Comparison of ENCODE assay signal across 8 cellular contexts in genomic region chr2:108194409-108195132, GRCh38. TPM values are rescaled to one million over a fixed set of nuclear protein-coding genes. Genes with fewer than 3 reads are reported as not detected.
DNase-seq lines count a peak whose midpoint lies in the region; ATAC-seq and TF ChIP-seq lines count a peak whose summit lies in the region.

No MANE protein-coding gene starts in this region.

- no peaks in the 10 kb centered on the region for H3K9me3 ChIP-seq in body of pancreas

- 42 to 46% methylated on average over 7 of the region's 7 CpGs for WGBS in body of pancreas, 2 donors

- no peaks in the 10 kb centered on the region for H3K9me3 Mint-ChIP-seq in activated CD4-positive, alpha-beta memory T cell treated with anti-CD3 and anti-CD28 coated beads, Interleukin-2, amount 10 ng/mL, durations not matched to agents 7 days and 5 days
- H3K9me3 Mint-ChIP-seq in activated T-helper 1 cell treated with anti-CD3 and anti-CD28 coated beads, Interleukin-12 subunit alpha, Interleukin-12 subunit beta, Interleukin-2, Interleukin-4 antibody, amounts not matched to agents 30 ng/mL and 10 ng/mL and 1 ng/mL, durations not matched to agents 14 hours and 24 hours and 36 hours: no peaks in the 10 kb centered on the region

- H3K4me3 Mint-ChIP-seq in activated CD4-positive, alpha-beta memory T cell treated with anti-CD3 and anti-CD28 coated beads, Interleukin-2, amount 10 ng/mL, durations not matched to agents 7 days and 5 days: no peak overlapping the region
- no peak overlapping the region for H3K4me3 Mint-ChIP-seq in activated T-helper 1 cell treated with anti-CD3 and anti-CD28 coated beads, Interleukin-12 subunit alpha, Interleukin-12 subunit beta, Interleukin-2, Interleukin-4 antibody, amounts not matched to agents 30 ng/mL and 10 ng/mL and 1 ng/mL, durations not matched to agents 14 hours and 24 hours and 36 hours

- H3K36me3 Mint-ChIP-seq in activated CD4-positive, alpha-beta memory T cell treated with anti-CD3 and anti-CD28 coated beads, Interleukin-2, amount 10 ng/mL, durations not matched to agents 7 days and 5 days (ENCODE audit: low read depth): no peaks in the 10 kb centered on the region
- H3K36me3 Mint-ChIP-seq in activated T-helper 1 cell treated with anti-CD3 and anti-CD28 coated beads, Interleukin-12 subunit alpha, Interleukin-12 subunit beta, Interleukin-2, Interleukin-4 antibody, amounts not matched to agents 30 ng/mL and 10 ng/mL and 1 ng/mL, durations not matched to agents 14 hours and 24 hours and 36 hours (ENCODE audit: low read depth): no peaks in the 10 kb centered on the region

- no peaks in the 10 kb centered on the region for H3K4me1 Mint-ChIP-seq in activated CD4-positive, alpha-beta memory T cell treated with anti-CD3 and anti-CD28 coated beads, Interleukin-2, amount 10 ng/mL, durations not matched to agents 7 days and 5 days
- H3K4me1 Mint-ChIP-seq in activated T-helper 1 cell treated with anti-CD3 and anti-CD28 coated beads, Interleukin-12 subunit alpha, Interleukin-12 subunit beta, Interleukin-2, Interleukin-4 antibody, amounts not matched to agents 30 ng/mL and 10 ng/mL and 1 ng/mL, durations not matched to agents 14 hours and 24 hours and 36 hours (ENCODE audit: low read depth): no peaks in the 10 kb centered on the region

- TF ChIP-seq POLR2A in body of pancreas (IDR thresholded peaks at IDR 0.05): no peak

- H3K27me3 ChIP-seq in body of pancreas: no peaks in the 10 kb centered on the region

- H3K27me3 Mint-ChIP-seq in activated CD4-positive, alpha-beta memory T cell treated with anti-CD3 and anti-CD28 coated beads, Interleukin-2, amount 10 ng/mL, durations not matched to agents 7 days and 5 days: no peaks in the 10 kb centered on the region
- no peaks in the 10 kb centered on the region for H3K27me3 Mint-ChIP-seq in activated T-helper 1 cell treated with anti-CD3 and anti-CD28 coated beads, Interleukin-12 subunit alpha, Interleukin-12 subunit beta, Interleukin-2, Interleukin-4 antibody, amounts not matched to agents 30 ng/mL and 10 ng/mL and 1 ng/mL, durations not matched to agents 14 hours and 24 hours and 36 hours (ENCODE audit: insufficient read depth)

- H3K36me3 ChIP-seq in body of pancreas (replicated peaks in 1 of 2; ENCODE audit: insufficient read depth in 1 of 2, low read depth in 2 of 2): no peaks in the 10 kb centered on the region

- peak; percentile 2 to 54 (median 39) for TF ChIP-seq CTCF in body of pancreas (IDR thresholded peaks at IDR 0.05)

- intact Hi-C loops in body of pancreas (cut with DNase I): no loop called here
- intact Hi-C loops in activated T-helper 1 cell treated with anti-CD3 and anti-CD28 coated beads, Interleukin-12 subunit alpha, Interleukin-12 subunit beta, Interleukin-2, Interleukin-4 antibody, amounts not matched to agents 30 ng/mL and 10 ng/mL and 1 ng/mL, durations not matched to agents 14 hours and 24 hours and 36 hours (cut with micrococcal nuclease): loop anchor here (1.0 kb wide), 1 partner anchor 390 kb away; no protein-coding TSS in a partner anchor

- POLR2A ChIA-PET in activated CD4-positive, alpha-beta memory T cell treated with anti-CD3 and anti-CD28 coated beads, Interleukin-2, amount 10 ng/mL, durations not matched to agents 7 days and 5 days (lab: Charles Lee): no interaction called here

- H3K4me1 ChIP-seq in body of pancreas: no peaks in the 10 kb centered on the region

- DNase-seq in EH (ENCODE audit: low read depth): peak; percentile 10
- DNase-seq in Kasumi-1 (lab: John Stamatoyannopoulos, UW): peak; percentile 23 to 44
- DNase-seq in body of pancreas: no peak
- DNase-seq in midbrain (lab: John Stamatoyannopoulos, UW): peak; percentile 13
- DNase-seq in activated CD4-positive, alpha-beta memory T cell treated with anti-CD3 and anti-CD28 coated beads, Interleukin-2, amount 10 ng/mL, durations not matched to agents 7 days and 5 days: no peak
- DNase-seq in activated T-helper 1 cell treated with anti-CD3 and anti-CD28 coated beads, Interleukin-12 subunit alpha, Interleukin-12 subunit beta, Interleukin-2, Interleukin-4 antibody, amounts not matched to agents 30 ng/mL and 10 ng/mL and 1 ng/mL, durations not matched to agents 14 hours and 24 hours and 36 hours (ENCODE audit: low spot score): no peak

- no peak for ATAC-seq in body of pancreas
- ATAC-seq in HG03432 (IDR thresholded peaks at IDR 0.05; ENCODE audit: unreplicated experiment): no peak
- ATAC-seq in HG03354 (IDR thresholded peaks at IDR 0.05; ENCODE audit: poor library complexity, severe bottlenecking, unreplicated experiment): no peak

- H3K4me3 ChIP-seq in body of pancreas: no peak overlapping the region

- CTCF ChIA-PET in activated CD4-positive, alpha-beta memory T cell treated with anti-CD3 and anti-CD28 coated beads, Interleukin-2, amount 10 ng/mL, durations not matched to agents 7 days and 5 days (lab: Charles Lee): interaction anchor here (1.0 kb wide), 1 partner anchor 389 kb away, joined by 5 read pairs; no protein-coding TSS in a partner anchor

- H3K27ac ChIP-seq in body of pancreas: no peak overlapping the region

- H3K27ac Mint-ChIP-seq in activated CD4-positive, alpha-beta memory T cell treated with anti-CD3 and anti-CD28 coated beads, Interleukin-2, amount 10 ng/mL, durations not matched to agents 7 days and 5 days: no peak overlapping the region
- no peak overlapping the region for H3K27ac Mint-ChIP-seq in activated T-helper 1 cell treated with anti-CD3 and anti-CD28 coated beads, Interleukin-12 subunit alpha, Interleukin-12 subunit beta, Interleukin-2, Interleukin-4 antibody, amounts not matched to agents 30 ng/mL and 10 ng/mL and 1 ng/mL, durations not matched to agents 14 hours and 24 hours and 36 hours

RNA-seq across cellular contexts. Expression of gene SULT1C3, which starts 45.2 kb away (rescaled TPM):
- not detected for total RNA-seq in body of pancreas
- total RNA-seq in activated CD4-positive, alpha-beta memory T cell treated with anti-CD3 and anti-CD28 coated beads, Interleukin-2, amount 10 ng/mL, durations not matched to agents 7 days and 5 days: not detected
- total RNA-seq in activated T-helper 1 cell treated with anti-CD3 and anti-CD28 coated beads, Interleukin-12 subunit alpha, Interleukin-12 subunit beta, Interleukin-2, Interleukin-4 antibody, amounts not matched to agents 30 ng/mL and 10 ng/mL and 1 ng/mL, durations not matched to agents 14 hours and 24 hours and 36 hours: not detected in 2 replicates

Comparison
In these comparisons a context has a peak if more than half of its experiments do, and no peak if none do; other contexts are left out.
1. DNase-seq: peak in EH (single experiment), Kasumi-1 (2 of 2) and midbrain (single experiment); none in body of pancreas (0 of 4), activated CD4-positive, alpha-beta memory T cell treated with anti-CD3 and anti-CD28 coated beads, Interleukin-2, amount 10 ng/mL, durations not matched to agents 7 days and 5 days (single experiment) and activated T-helper 1 cell treated with anti-CD3 and anti-CD28 coated beads, Interleukin-12 subunit alpha, Interleukin-12 subunit beta, Interleukin-2, Interleukin-4 antibody, amounts not matched to agents 30 ng/mL and 10 ng/mL and 1 ng/mL, durations not matched to agents 14 hours and 24 hours and 36 hours (single experiment).